Comparison of ENCODE assay signal across 14 cellular contexts in genomic region chr14:39177168-39177545, GRCh38. TPM values are rescaled to one million over a fixed set of nuclear protein-coding genes. Genes with fewer than 3 reads are reported as not detected.
DNase-seq lines count a peak whose midpoint lies in the region; ATAC-seq and TF ChIP-seq lines count a peak whose summit lies in the region.
"Had no signal": no experiment of that assay in that cellular context is flagged by ENCODE, and none has a peak within 500 bp of the region (broad histone marks: within the 10 kb centered on the region; RNA-seq: fewer than 3 reads in every experiment).

No MANE protein-coding gene starts in this region.

- no peak overlapping the region for H3K9ac ChIP-seq in endodermal cell (ENCODE audit: extremely low read depth, low read length, poor library complexity, severe bottlenecking)

- H3K27me3 ChIP-seq in Panc1 (ENCODE audit: control insufficient read depth, insufficient read depth, low read length) (no peaks in the 10 kb centered on the region), endodermal cell (ENCODE audit: control insufficient read depth, insufficient read depth, low read length, poor library complexity, severe bottlenecking) (no peaks in the 10 kb centered on the region), psoas muscle (ENCODE audit: insufficient read depth in 3 of 3, low read length in 2 of 3) (no peaks in the 10 kb centered on the region)
- H3K27me3 ChIP-seq: suprapubic skin had no signal

- H3K36me3 ChIP-seq in Panc1 (ENCODE audit: control insufficient read depth, insufficient read depth, low read length) (peaks cover 57% of the 10 kb centered on the region), endodermal cell (ENCODE audit: control insufficient read depth, insufficient read depth, low read length) (peaks cover 62% of the 10 kb centered on the region), psoas muscle (ENCODE audit: insufficient read depth in 1 of 2, low read depth in 1 of 2) (peaks cover 22 to 62% of the 10 kb centered on the region in 2 donors)

- BruUV-seq in Panc1 (replicated peaks; lab: Mats Ljungman, UMichigan), result no TSS peak

- peak overlapping the region; percentile 56 for H3K27ac Mint-ChIP-seq in activated CD8-positive, alpha-beta memory T cell treated with anti-CD3 and anti-CD28 coated beads, Interleukin-2, amount 10 ng/mL, durations not matched to agents 7 days and 5 days
- peak overlapping the region; percentile 47 for H3K27ac Mint-ChIP-seq in endodermal cell

- CTCF ChIA-PET in activated CD8-positive, alpha-beta memory T cell treated with anti-CD3 and anti-CD28 coated beads, Interleukin-2, amount 10 ng/mL, durations not matched to agents 7 days and 5 days (lab: Charles Lee), result interaction anchor here (1.3 kb wide), 1 partner anchor 253 kb away, joined by 3 read pairs; no protein-coding TSS in a partner anchor
- CTCF ChIA-PET in Panc1 (lab: Charles Lee), result no interaction called here

- in situ Hi-C loops in Panc1 (cut with HindIII; ENCODE audit: low pct_unique_long_range_greater_than_20kb, low sequenced_read_pairs), result no loop called here

- H3K4me1 Mint-ChIP-seq in activated CD8-positive, alpha-beta memory T cell treated with anti-CD3 and anti-CD28 coated beads, Interleukin-2, amount 10 ng/mL, durations not matched to agents 7 days and 5 days, result peaks cover 41% of the 10 kb centered on the region
- H3K4me1 Mint-ChIP-seq in endodermal cell, result peaks cover 16% of the 10 kb centered on the region

- H3K36me3 Mint-ChIP-seq in activated CD8-positive, alpha-beta memory T cell treated with anti-CD3 and anti-CD28 coated beads, Interleukin-2, amount 10 ng/mL, durations not matched to agents 7 days and 5 days, result peaks cover 43% of the 10 kb centered on the region
- H3K36me3 Mint-ChIP-seq in endodermal cell (ENCODE audit: low read depth), result peaks cover 39% of the 10 kb centered on the region

- peak overlapping the region; percentile 95 for H3K4me3 Mint-ChIP-seq in activated CD8-positive, alpha-beta memory T cell treated with anti-CD3 and anti-CD28 coated beads, Interleukin-2, amount 10 ng/mL, durations not matched to agents 7 days and 5 days
- peak overlapping the region; percentile 97 for H3K4me3 Mint-ChIP-seq in endodermal cell

- WGBS in endodermal cell (ENCODE audit: insufficient coverage in 1 of 2, insufficient read length in 1 of 2), 2 experiments, result 93 to 96% methylated on average over 2 to 4 of the region's 9 CpGs
- 80 to 89% (median 81%) methylated on average over 9 of the region's 9 CpGs for WGBS in psoas muscle, 3 donors

- peaks cover 19% of the 10 kb centered on the region for H3K4me1 ChIP-seq in Panc1 (ENCODE audit: control insufficient read depth, insufficient read depth, low read length)
- peaks cover 16% of the 10 kb centered on the region for H3K4me1 ChIP-seq in endodermal cell (ENCODE audit: control insufficient read depth, insufficient read depth, low read length)
- peaks cover 11% of the 10 kb centered on the region for H3K4me1 ChIP-seq in psoas muscle

- POLR2A ChIA-PET in Panc1 (lab: Charles Lee), result no interaction called here

- H3K4me3 ChIP-seq in Panc1 (ENCODE audit: low read depth in 2 of 2, low read length in 2 of 2), result no peak overlapping the region
- peak overlapping the region; percentile 94 for H3K4me3 ChIP-seq in endodermal cell (ENCODE audit: low read length)
- H3K4me3 ChIP-seq in psoas muscle, result peak overlapping the region; percentile 90

- no peak for DNase-seq in activated CD8-positive, alpha-beta memory T cell treated with anti-CD3 and anti-CD28 coated beads, Interleukin-2, amount 10 ng/mL, durations not matched to agents 7 days and 5 days
- DNase-seq in activated CD8-positive, alpha-beta memory T cell treated with anti-CD3 and anti-CD28 coated beads, Interleukin-2, amount 50 U/mL, for 4 hours, result no peak
- DNase-seq in Panc1 (ENCODE audit: low read depth, low spot score), result no peak
- no peak for DNase-seq in endodermal cell
- no peak for DNase-seq in psoas muscle
- DNase-seq in GM19240 (ENCODE audit: insufficient read length, low spot score), result no peak
- DNase-seq: head of caudate nucleus, left ventricle myocardium superior, NCI-H1105, NCI-H510A, SHP77 treated with DMSO at 0.1 percent for 48 hours had no signal

- intact Hi-C loops in Panc1 (cut with micrococcal nuclease; ENCODE audit: unreplicated experiment), result no loop called here
- intact Hi-C loops in psoas muscle (cut with DNase I), result loop anchor here (5.0 kb wide), 2 partner anchors 90 to 255 kb away; partner anchors contain the start of gene FBXO33 (in 1 of the 2)

- no peaks in the 10 kb centered on the region for H3K9me3 Mint-ChIP-seq in activated CD8-positive, alpha-beta memory T cell treated with anti-CD3 and anti-CD28 coated beads, Interleukin-2, amount 10 ng/mL, durations not matched to agents 7 days and 5 days (ENCODE audit: low read depth)
- H3K9me3 Mint-ChIP-seq in endodermal cell, result no peaks in the 10 kb centered on the region

- H3K27me3 Mint-ChIP-seq in activated CD8-positive, alpha-beta memory T cell treated with anti-CD3 and anti-CD28 coated beads, Interleukin-2, amount 10 ng/mL, durations not matched to agents 7 days and 5 days, result no peaks in the 10 kb centered on the region
- H3K27me3 Mint-ChIP-seq in endodermal cell (ENCODE audit: insufficient read depth), result no peaks in the 10 kb centered on the region

- no peaks in the 10 kb centered on the region for H3K9me3 ChIP-seq in Panc1 (ENCODE audit: control insufficient read depth, insufficient read depth, low read depth, low read length)
- H3K9me3 ChIP-seq in endodermal cell (ENCODE audit: control insufficient read depth, low read length), result no peaks in the 10 kb centered on the region
- H3K9me3 ChIP-seq in psoas muscle, result no peaks in the 10 kb centered on the region
- H3K9me3 ChIP-seq: suprapubic skin had no signal

- peak overlapping the region; percentile 57 for H3K27ac ChIP-seq in Panc1 (ENCODE audit: low read length)
- no peak overlapping the region for H3K27ac ChIP-seq in endodermal cell (ENCODE audit: low read depth, low read length)
- no peak overlapping the region for H3K27ac ChIP-seq in psoas muscle
- H3K27ac ChIP-seq: suprapubic skin had no signal

- no peak for TF ChIP-seq CTCF in Panc1 (IDR thresholded peaks at IDR 0.05)
- no peak for TF ChIP-seq CTCF in endodermal cell (conservative IDR thresholded peaks at IDR 0.05)
- no peak for TF ChIP-seq CTCF in psoas muscle (IDR thresholded peaks at IDR 0.05)

- no peak for ATAC-seq in activated CD8-positive, alpha-beta memory T cell treated with anti-CD3 and anti-CD28 coated beads, Interleukin-2, amount 10 ng/mL, durations not matched to agents 7 days and 5 days
- ATAC-seq in Panc1 (no peak), psoas muscle (no peak), GM21360 (IDR thresholded peaks at IDR 0.05; ENCODE audit: unreplicated experiment) (no peak), HG03108 (IDR thresholded peaks at IDR 0.05; ENCODE audit: unreplicated experiment) (no peak)
- ATAC-seq: left ventricle myocardium superior had no signal

RNA-seq across cellular contexts. Expression of gene PNN, which starts 2.1 kb away (rescaled TPM):
- 100 to 1,000 TPM in 1 of 2 experiments, 10 to 100 TPM in 1; 96.2 to 133 TPM for total RNA-seq in activated CD8-positive, alpha-beta memory T cell treated with anti-CD3 and anti-CD28 coated beads, Interleukin-2, amount 10 ng/mL, durations not matched to agents 7 days and 5 days
- total RNA-seq in Panc1 (2021; ENCODE audit: unreplicated experiment), result 55.4 TPM
- 39.3 TPM for polyA plus RNA-seq in Panc1 (2012; ENCODE audit: insufficient read length)
- 100 to 1,000 TPM; 122 to 148 TPM for total RNA-seq in endodermal cell
- polyA plus RNA-seq in endodermal cell (2013, experiment 1 of 2), result 110 TPM
- polyA plus RNA-seq in endodermal cell (2013, experiment 2 of 2), result 89.9 TPM
- 10 to 100 TPM; 20.1 to 29.5 (median 26.4) TPM for total RNA-seq in psoas muscle
- 10 to 100 TPM; 17.0 to 33.1 (median 27.6) TPM for polyA plus RNA-seq in psoas muscle

RNA-seq across cellular contexts. Expression of gene TRAPPC6B, which starts 7.0 kb away (rescaled TPM):
- 10 to 100 TPM; 25.0 to 25.6 TPM for total RNA-seq in activated CD8-positive, alpha-beta memory T cell treated with anti-CD3 and anti-CD28 coated beads, Interleukin-2, amount 10 ng/mL, durations not matched to agents 7 days and 5 days
- total RNA-seq in Panc1 (2021; ENCODE audit: unreplicated experiment) (15.1 TPM), endodermal cell (10 to 100 TPM; 24.5 to 27.2 TPM), psoas muscle (10 to 100 TPM; 19.8 to 23.2 (median 22.6) TPM)
- 6.6 TPM for polyA plus RNA-seq in Panc1 (2012; ENCODE audit: insufficient read length)
- polyA plus RNA-seq in endodermal cell (2013, experiment 1 of 2), result 19.1 TPM
- polyA plus RNA-seq in endodermal cell (2013, experiment 2 of 2), result 18.7 TPM
- polyA plus RNA-seq in psoas muscle, result 10 to 100 TPM in 2 of 3 donors, 1 to 10 TPM in 1; 8.0 to 31.7 (median 10.4) TPM

RNA-seq across cellular contexts. Expression of gene MIA2, which starts 56.6 kb away (rescaled TPM):
- 10 to 100 TPM; 25.6 to 26.9 TPM for total RNA-seq in activated CD8-positive, alpha-beta memory T cell treated with anti-CD3 and anti-CD28 coated beads, Interleukin-2, amount 10 ng/mL, durations not matched to agents 7 days and 5 days
- total RNA-seq in Panc1 (2021; ENCODE audit: unreplicated experiment), result 19.2 TPM
- 7.4 TPM for polyA plus RNA-seq in Panc1 (2012; ENCODE audit: insufficient read length)
- total RNA-seq in endodermal cell, result 10 to 100 TPM; 16.8 to 26.5 TPM
- polyA plus RNA-seq in endodermal cell (2013, experiment 1 of 2), result 13.9 TPM
- 14.1 TPM for polyA plus RNA-seq in endodermal cell (2013, experiment 2 of 2)
- 10 to 100 TPM; 15.5 to 26.2 (median 21.3) TPM for total RNA-seq in psoas muscle
- polyA plus RNA-seq in psoas muscle, result 10 to 100 TPM; 10.6 to 29.1 (median 12.6) TPM

Comparison
In these comparisons a context has a peak if more than half of its experiments do, and no peak if none do; other contexts are left out.
1. H3K4me3 ChIP-seq: peak in endodermal cell (single experiment) and psoas muscle (single experiment); none in Panc1 (0 of 2).